ENCODE assay signal across 8 cellular contexts in genomic region chr21:46097826-46098286, GRCh38. TPM values are rescaled to one million over a fixed set of nuclear protein-coding genes. Genes with fewer than 3 reads are reported as not detected.
DNase-seq lines count a peak whose midpoint lies in the region; ATAC-seq and TF ChIP-seq lines count a peak whose summit lies in the region.

Gene COL6A2 (plus strand): TSS chr21:46098112.

- H3K4me3 ChIP-seq in prostate gland (peak within 1 kb of the TSS; percentile 75 to 86), vagina (peak within 1 kb of the TSS; percentile 72 to 80)

- intact Hi-C loops in cardiac septum (cut with DNase I), result loop anchor here (2.0 kb wide), 1 partner anchor 123 kb away; no protein-coding TSS in a partner anchor
- intact Hi-C loops in prostate gland (cut with DNase I), result loop anchor here (2.0 kb wide), 1 partner anchor 125 kb away; no protein-coding TSS in a partner anchor
- intact Hi-C loops in vagina (cut with DNase I), result loop anchor here (1.0 to 5.0 kb wide), 2 partner anchors 41 to 124 kb away; no protein-coding TSS in a partner anchor

- H3K9me3 ChIP-seq in prostate gland, result no peaks in the 10 kb centered on the region
- H3K9me3 ChIP-seq in vagina, result no peaks in the 10 kb centered on the region

- H3K36me3 Mint-ChIP-seq in activated naive CD4-positive, alpha-beta T cell treated with anti-CD3 and anti-CD28 coated beads, Interleukin-2, amount 50 U/mL, for 24 hours, result peaks cover 4% of the 10 kb centered on the region

- TF ChIP-seq POLR2A in prostate gland (IDR thresholded peaks at IDR 0.05), result peak; percentile 12
- peak in 1 of 2 donors; percentile 90 for TF ChIP-seq POLR2A in vagina (IDR thresholded peaks at IDR 0.05)

- H3K27ac ChIP-seq in RWPE1 (no peak within 1 kb of the TSS), prostate gland (peak within 1 kb of the TSS; percentile 88 to 91), vagina (peak within 1 kb of the TSS; percentile 98)

- CTCF ChIA-PET in RWPE1 (lab: Yijun Ruan, JAX), result interaction anchor here (0.8 kb wide), 1 partner anchor 126 kb away, joined by 3 read pairs; no protein-coding TSS in a partner anchor

- peaks cover 3% of the 10 kb centered on the region for H3K4me1 Mint-ChIP-seq in activated naive CD4-positive, alpha-beta T cell treated with anti-CD3 and anti-CD28 coated beads, Interleukin-2, amount 50 U/mL, for 24 hours

- POLR2A ChIA-PET in RWPE1 (lab: Yijun Ruan, JAX; ENCODE audit: low non-redundant PET), result no interaction called here

- no peaks in the 10 kb centered on the region for H3K4me1 ChIP-seq in prostate gland (replicated peaks)
- peaks cover 44% of the 10 kb centered on the region for H3K4me1 ChIP-seq in vagina

- H3K27ac Mint-ChIP-seq in activated naive CD4-positive, alpha-beta T cell treated with anti-CD3 and anti-CD28 coated beads, Interleukin-2, amount 50 U/mL, for 24 hours, result no peak within 1 kb of the TSS

- ATAC-seq in HG02623 (IDR thresholded peaks at IDR 0.05; ENCODE audit: unreplicated experiment) (no peak), GM21529 (IDR thresholded peaks at IDR 0.05; ENCODE audit: unreplicated experiment) (no peak)

- H3K4me3 Mint-ChIP-seq in activated naive CD4-positive, alpha-beta T cell treated with anti-CD3 and anti-CD28 coated beads, Interleukin-2, amount 50 U/mL, for 24 hours, result peak within 1 kb of the TSS; percentile 73

- under 1% methylated on average over 25 of the region's 58 CpGs for WGBS in prostate gland

- H3K36me3 ChIP-seq in prostate gland (no peaks in the 10 kb centered on the region), vagina (no peaks in the 10 kb centered on the region)

- peaks cover 8% of the 10 kb centered on the region for H3K9me3 Mint-ChIP-seq in activated naive CD4-positive, alpha-beta T cell treated with anti-CD3 and anti-CD28 coated beads, Interleukin-2, amount 50 U/mL, for 24 hours

- H3K27me3 Mint-ChIP-seq in activated naive CD4-positive, alpha-beta T cell treated with anti-CD3 and anti-CD28 coated beads, Interleukin-2, amount 50 U/mL, for 24 hours, result peaks cover 17% of the 10 kb centered on the region

- H3K27me3 ChIP-seq in prostate gland (replicated peaks; ENCODE audit: insufficient read depth), result no peaks in the 10 kb centered on the region
- H3K27me3 ChIP-seq in vagina, result no peaks in the 10 kb centered on the region

- TF ChIP-seq CTCF in RWPE1 (conservative IDR thresholded peaks at IDR 0.05; ENCODE audit: low read depth), result no peak; the same call in 1 of the 2 replicates
- peak in 2 of 4 experiments; percentile 22 to 36 for TF ChIP-seq CTCF in prostate gland (IDR thresholded peaks at IDR 0.05)
- peak in 1 of 3 experiments; percentile 46 for TF ChIP-seq CTCF in vagina (IDR thresholded peaks at IDR 0.05)

- peak; percentile 95 for DNase-seq in GM03348 (ENCODE audit: low spot score)
- DNase-seq in RWPE1 (ENCODE audit: low spot score), result peak; percentile 59
- peak; percentile 77 for DNase-seq in cardiac septum (ENCODE audit: low spot score)
- peak; percentile 25 for DNase-seq in prostate gland (ENCODE audit: low spot score)
- DNase-seq in vagina (ENCODE audit: extremely low spot score in 2 of 2), result peak; percentile 81 to 87

RNA-seq across cellular contexts. Expression of gene COL6A2, which starts in this region (rescaled TPM):
- total RNA-seq in cardiac septum (157 TPM), prostate gland (100 to 1,000 TPM; 198 to 474 TPM), vagina (535 TPM)

Comparison
In these comparisons a context has a peak if more than half of its experiments do, and no peak if none do; other contexts are left out.
1. DNase-seq: peak in every context shown above with its lines; median percentile 95 in GM03348; 84 in vagina; 77 in cardiac septum; 59 in RWPE1; 25 in prostate gland.